Comparison of ENCODE assay signal across 8 cellular contexts in genomic region chr17:18259621-18260331, GRCh38. TPM values are rescaled to one million over a fixed set of nuclear protein-coding genes. Genes with fewer than 3 reads are reported as not detected.
DNase-seq lines count a peak whose midpoint lies in the region; ATAC-seq and TF ChIP-seq lines count a peak whose summit lies in the region.

No MANE protein-coding gene starts in this region.

- H3K36me3 ChIP-seq in MM.1S (replicated peaks; ENCODE audit: insufficient read depth, low read length) (no peaks in the 10 kb centered on the region), duodenal mucosa (ENCODE audit: control insufficient read depth in 1 of 2, insufficient read depth in 2 of 2, low read length in 2 of 2) (peaks cover 25 to 39% of the 10 kb centered on the region in 2 donors), neuronal stem cell (replicated peaks in 1 of 2; ENCODE audit: control insufficient read depth in 2 of 2, insufficient read depth in 2 of 2, low read length in 2 of 2) (peaks cover 30 to 40% of the 10 kb centered on the region in 2 donors)

- H4K91ac ChIP-seq in neuronal stem cell (ENCODE audit: low read depth, low read length, poor library complexity) = no peak overlapping the region

- H2BK12ac ChIP-seq in neuronal stem cell (ENCODE audit: low read length) = peak overlapping the region; percentile 90

- H3K14ac ChIP-seq in neuronal stem cell (ENCODE audit: low read length) = peak overlapping the region; percentile 64

- H3K27me3 ChIP-seq in MM.1S (replicated peaks; ENCODE audit: insufficient read depth, low read length) (no peaks in the 10 kb centered on the region), duodenal mucosa (ENCODE audit: control insufficient read depth in 1 of 2, insufficient read depth in 2 of 2, low read length in 2 of 2) (no peaks in the 10 kb centered on the region), neuronal stem cell (ENCODE audit: control insufficient read depth in 3 of 3, insufficient read depth in 3 of 3, low read depth in 1 of 3, low read length in 3 of 3) (peaks cover 0 to 2% (median 0%) of the 10 kb centered on the region in 3 experiments)

- H3K79me1 ChIP-seq in neuronal stem cell (ENCODE audit: low read depth, low read length) = peaks cover 20% of the 10 kb centered on the region

- H4K20me1 ChIP-seq in MM.1S (ENCODE audit: insufficient read depth, low read length) = peaks cover 16% of the 10 kb centered on the region

- no CpG with 5 or more reads among the region's 22 CpGs for WGBS in neuronal stem cell (ENCODE audit: extremely low coverage in 2 of 2, insufficient read length in 2 of 2, insufficient replicate concordance in 1 of 2), 2 donors

- peak overlapping the region; percentile 72 for H2BK120ac ChIP-seq in neuronal stem cell (ENCODE audit: low read depth, low read length)

- TF ChIP-seq POLR2A in GM18505 (IDR thresholded peaks at IDR 0.05; ENCODE audit: borderline replicate concordance, extremely low read depth, insufficient read depth, insufficient read length) (no peak), erythroblast (IDR thresholded peaks at IDR 0.05; ENCODE audit: low read length) (no peak)

- H3K4me1 ChIP-seq in MM.1S (ENCODE audit: low read length) = peaks cover 23% of the 10 kb centered on the region
- peaks cover 34 to 40% of the 10 kb centered on the region in 2 donors for H3K4me1 ChIP-seq in duodenal mucosa (ENCODE audit: control insufficient read depth in 1 of 2, insufficient read depth in 2 of 2, low read length in 2 of 2)
- H3K4me1 ChIP-seq in neuronal stem cell (ENCODE audit: control insufficient read depth in 2 of 2, insufficient read depth in 1 of 2, low read depth in 1 of 2, low read length in 2 of 2) = peaks cover 12 to 21% of the 10 kb centered on the region in 2 donors

- H2BK15ac ChIP-seq in neuronal stem cell (ENCODE audit: low read length) = peak overlapping the region; percentile 99

- no peaks in the 10 kb centered on the region for H3K9me2 ChIP-seq in MM.1S (replicated peaks; ENCODE audit: insufficient read depth, low read length)

- DNase-seq in GM12864 (ENCODE audit: low read depth) = no peak
- no peak for DNase-seq in MM.1S
- DNase-seq in neuronal stem cell (ENCODE audit: low spot score) = no peak
- no peak for DNase-seq in mesenteric fat pad (ENCODE audit: low spot score)
- DNase-seq in erythroblast (lab: John Stamatoyannopoulos, UW) = no peak

- no peaks in the 10 kb centered on the region for H3K9me3 ChIP-seq in MM.1S (replicated peaks; ENCODE audit: insufficient read depth, low read length)
- no peaks in the 10 kb centered on the region for H3K9me3 ChIP-seq in duodenal mucosa (ENCODE audit: control insufficient read depth in 1 of 2, low read length in 2 of 2)
- no peaks in the 10 kb centered on the region for H3K9me3 ChIP-seq in neuronal stem cell (replicated peaks in 1 of 2; ENCODE audit: control insufficient read depth in 2 of 2, insufficient read depth in 1 of 2, low read depth in 1 of 2, low read length in 2 of 2)

- peaks cover 29% of the 10 kb centered on the region for H3F3A ChIP-seq in MM.1S (ENCODE audit: insufficient read depth, low read length)

- H2AFZ ChIP-seq in MM.1S (ENCODE audit: low read length) = peak overlapping the region; percentile 92
- H2AFZ ChIP-seq in neuronal stem cell (ENCODE audit: low read length) = peak overlapping the region; percentile 98

- H2AK5ac ChIP-seq in neuronal stem cell (ENCODE audit: low read depth, low read length) = peak overlapping the region; percentile 74

- H3K4me2 ChIP-seq in MM.1S (ENCODE audit: low read depth, low read length) (peak overlapping the region; percentile 77), neuronal stem cell (ENCODE audit: insufficient read depth, low read length, poor library complexity, severe bottlenecking) (peak overlapping the region; percentile 65)

- H3K9ac ChIP-seq in MM.1S (ENCODE audit: low read length) (peak overlapping the region; percentile 75), duodenal mucosa (ENCODE audit: low read depth in 1 of 2, low read length in 2 of 2) (peak overlapping the region; percentile 78 to 83), neuronal stem cell (ENCODE audit: low read depth, low read length, poor library complexity) (peak overlapping the region; percentile 83)

- ATAC-seq in GM18505 (IDR thresholded peaks at IDR 0.05; ENCODE audit: unreplicated experiment) (no peak), GM21367 (IDR thresholded peaks at IDR 0.05; ENCODE audit: unreplicated experiment) (no peak)

- peak overlapping the region; percentile 98 for H2BK5ac ChIP-seq in neuronal stem cell (ENCODE audit: low read length)

- TF ChIP-seq CTCF in GM12864 (IDR thresholded peaks at IDR 0.05; ENCODE audit: low read depth, low read length, missing control alignments) (no peak), MM.1S (IDR thresholded peaks at IDR 0.05; ENCODE audit: low read length) (no peak)

- no peak overlapping the region for H3K4ac ChIP-seq in neuronal stem cell (ENCODE audit: low read length)

- peak overlapping the region; percentile 89 for H4K8ac ChIP-seq in neuronal stem cell (ENCODE audit: low read depth, low read length)

- H3K4me3 ChIP-seq in GM12864 (ENCODE audit: low read depth, low read length) (peak overlapping the region; percentile 70), MM.1S (ENCODE audit: low read length) (peak overlapping the region; percentile 91), duodenal mucosa (ENCODE audit: low read depth in 1 of 2, low read length in 2 of 2) (peak overlapping the region; percentile 75 to 82), neuronal stem cell (ENCODE audit: low read length in 2 of 2) (peak overlapping the region; percentile 60 to 83)

- peak overlapping the region; percentile 57 for H3K23ac ChIP-seq in neuronal stem cell (ENCODE audit: low read depth, low read length, poor library complexity)

- H3K79me2 ChIP-seq in MM.1S (ENCODE audit: low read length) = peaks cover 47% of the 10 kb centered on the region

- H3K18ac ChIP-seq in neuronal stem cell (ENCODE audit: low read length) = peak overlapping the region; percentile 96

- H3K27ac ChIP-seq in MM.1S (ENCODE audit: low read length) (peak overlapping the region; percentile 72; the same call in 1 of the 2 replicates), duodenal mucosa (ENCODE audit: low read depth, low read length) (peak overlapping the region; percentile 82), neuronal stem cell (replicated peaks; ENCODE audit: low read length) (peak overlapping the region; percentile 21)

RNA-seq across cellular contexts. Expression of gene MIEF2, which starts 0.7 kb away (rescaled TPM):
- polyA plus RNA-seq in neuronal stem cell (2013, experiment 1 of 2) = 4.4 TPM
- 4.6 TPM for polyA plus RNA-seq in neuronal stem cell (2013, experiment 2 of 2)
- total RNA-seq in mesenteric fat pad = 4.6 TPM

RNA-seq across cellular contexts. Expression of gene FLII, which starts 1.2 kb away (rescaled TPM):
- 127 TPM for polyA plus RNA-seq in neuronal stem cell (2013, experiment 1 of 2)
- 124 TPM for polyA plus RNA-seq in neuronal stem cell (2013, experiment 2 of 2)
- total RNA-seq in mesenteric fat pad = 269 TPM

RNA-seq across cellular contexts. Expression of gene LLGL1, which starts 34.3 kb away (rescaled TPM):
- polyA plus RNA-seq in neuronal stem cell (2013, experiment 1 of 2) = 72.8 TPM
- 73.5 TPM for polyA plus RNA-seq in neuronal stem cell (2013, experiment 2 of 2)
- total RNA-seq in mesenteric fat pad = 12.0 TPM

RNA-seq across cellular contexts. Expression of gene TOP3A, which starts 55.0 kb away (rescaled TPM):
- 18.5 TPM for polyA plus RNA-seq in neuronal stem cell (2013, experiment 1 of 2)
- polyA plus RNA-seq in neuronal stem cell (2013, experiment 2 of 2) = 19.5 TPM
- total RNA-seq in mesenteric fat pad = 34.1 TPM

RNA-seq across cellular contexts. Expression of gene SMCR8, which starts 55.3 kb away (rescaled TPM):
- polyA plus RNA-seq in neuronal stem cell (2013, experiment 1 of 2) = 4.7 TPM
- 4.8 TPM for polyA plus RNA-seq in neuronal stem cell (2013, experiment 2 of 2)
- 14.3 TPM for total RNA-seq in mesenteric fat pad

Comparison
In these comparisons a context has a peak if more than half of its experiments do, and no peak if none do; other contexts are left out.
1. H3K27ac ChIP-seq: peak in every context shown above with its lines; median percentile 82 in duodenal mucosa; 72 in MM.1S; 21 in neuronal stem cell.